1 cellular context compared by ENCODE assay signal in the genomic region with DNA sequence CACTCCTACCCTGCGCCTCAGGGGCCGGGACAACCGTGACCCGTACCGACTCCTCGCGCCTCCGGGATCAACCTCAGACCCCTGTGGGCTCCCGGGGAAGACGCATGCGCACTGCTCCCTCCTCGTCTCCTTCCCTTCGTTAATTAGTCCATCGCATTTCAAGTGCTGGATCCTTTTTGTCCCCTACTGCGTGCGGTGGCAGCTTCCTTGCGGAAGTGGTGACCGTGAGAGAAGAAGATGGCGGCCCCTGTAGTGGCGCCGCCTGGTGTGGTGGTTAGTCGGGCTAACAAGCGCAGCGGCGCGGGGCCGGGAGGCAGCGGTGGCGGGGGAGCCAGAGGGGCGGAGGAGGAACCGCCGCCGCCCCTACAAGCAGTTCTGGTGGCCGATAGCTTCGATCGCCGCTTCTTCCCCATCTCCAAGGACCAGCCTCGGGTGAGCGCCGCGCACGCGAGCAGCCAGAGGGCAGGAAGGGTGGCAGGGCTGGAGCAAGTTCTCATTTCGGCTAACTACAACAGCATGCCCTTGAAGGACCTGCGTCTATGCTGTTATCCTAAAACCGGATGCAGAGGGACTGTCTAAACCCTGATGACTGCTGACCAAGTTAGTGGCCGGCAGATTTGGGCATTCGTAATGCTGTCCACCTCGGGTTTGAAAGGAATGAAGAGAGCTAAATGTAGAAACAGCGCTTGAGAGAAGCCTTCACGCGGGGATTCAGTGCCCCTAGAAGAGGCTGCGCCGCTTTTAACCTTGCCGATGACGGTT.
TF ChIP-seq lines count a peak whose summit lies in the region.

EIF2B5 (plus strand) TSS at position 210 of the 762 bp plus-strand sequence; CDS start at position 238, 28 bp downstream.

TF ChIP-seq in GM12878, 131 proteins besides CTCF, POLR2A, EP300 and RAD21 (continued from another document and continues in another):
- TF ChIP-seq, protein P1, sequence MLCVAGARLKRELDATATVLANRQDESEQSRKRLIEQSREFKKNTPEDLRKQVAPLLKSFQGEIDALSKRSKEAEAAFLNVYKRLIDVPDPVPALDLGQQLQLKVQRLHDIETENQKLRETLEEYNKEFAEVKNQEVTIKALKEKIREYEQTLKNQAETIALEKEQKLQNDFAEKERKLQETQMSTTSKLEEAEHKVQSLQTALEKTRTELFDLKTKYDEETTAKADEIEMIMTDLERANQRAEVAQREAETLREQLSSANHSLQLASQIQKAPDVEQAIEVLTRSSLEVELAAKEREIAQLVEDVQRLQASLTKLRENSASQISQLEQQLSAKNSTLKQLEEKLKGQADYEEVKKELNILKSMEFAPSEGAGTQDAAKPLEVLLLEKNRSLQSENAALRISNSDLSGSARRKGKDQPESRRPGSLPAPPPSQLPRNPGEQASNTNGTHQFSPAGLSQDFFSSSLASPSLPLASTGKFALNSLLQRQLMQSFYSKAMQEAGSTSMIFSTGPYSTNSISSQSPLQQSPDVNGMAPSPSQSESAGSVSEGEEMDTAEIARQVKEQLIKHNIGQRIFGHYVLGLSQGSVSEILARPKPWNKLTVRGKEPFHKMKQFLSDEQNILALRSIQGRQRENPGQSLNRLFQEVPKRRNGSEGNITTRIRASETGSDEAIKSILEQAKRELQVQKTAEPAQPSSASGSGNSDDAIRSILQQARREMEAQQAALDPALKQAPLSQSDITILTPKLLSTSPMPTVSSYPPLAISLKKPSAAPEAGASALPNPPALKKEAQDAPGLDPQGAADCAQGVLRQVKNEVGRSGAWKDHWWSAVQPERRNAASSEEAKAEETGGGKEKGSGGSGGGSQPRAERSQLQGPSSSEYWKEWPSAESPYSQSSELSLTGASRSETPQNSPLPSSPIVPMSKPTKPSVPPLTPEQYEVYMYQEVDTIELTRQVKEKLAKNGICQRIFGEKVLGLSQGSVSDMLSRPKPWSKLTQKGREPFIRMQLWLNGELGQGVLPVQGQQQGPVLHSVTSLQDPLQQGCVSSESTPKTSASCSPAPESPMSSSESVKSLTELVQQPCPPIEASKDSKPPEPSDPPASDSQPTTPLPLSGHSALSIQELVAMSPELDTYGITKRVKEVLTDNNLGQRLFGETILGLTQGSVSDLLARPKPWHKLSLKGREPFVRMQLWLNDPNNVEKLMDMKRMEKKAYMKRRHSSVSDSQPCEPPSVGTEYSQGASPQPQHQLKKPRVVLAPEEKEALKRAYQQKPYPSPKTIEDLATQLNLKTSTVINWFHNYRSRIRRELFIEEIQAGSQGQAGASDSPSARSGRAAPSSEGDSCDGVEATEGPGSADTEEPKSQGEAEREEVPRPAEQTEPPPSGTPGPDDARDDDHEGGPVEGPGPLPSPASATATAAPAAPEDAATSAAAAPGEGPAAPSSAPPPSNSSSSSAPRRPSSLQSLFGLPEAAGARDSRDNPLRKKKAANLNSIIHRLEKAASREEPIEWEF (IDR thresholded peaks at IDR 0.05; ENCODE audit: insufficient replicate concordance, low read depth, low read length): no peak
- TF ChIP-seq, protein P2, sequence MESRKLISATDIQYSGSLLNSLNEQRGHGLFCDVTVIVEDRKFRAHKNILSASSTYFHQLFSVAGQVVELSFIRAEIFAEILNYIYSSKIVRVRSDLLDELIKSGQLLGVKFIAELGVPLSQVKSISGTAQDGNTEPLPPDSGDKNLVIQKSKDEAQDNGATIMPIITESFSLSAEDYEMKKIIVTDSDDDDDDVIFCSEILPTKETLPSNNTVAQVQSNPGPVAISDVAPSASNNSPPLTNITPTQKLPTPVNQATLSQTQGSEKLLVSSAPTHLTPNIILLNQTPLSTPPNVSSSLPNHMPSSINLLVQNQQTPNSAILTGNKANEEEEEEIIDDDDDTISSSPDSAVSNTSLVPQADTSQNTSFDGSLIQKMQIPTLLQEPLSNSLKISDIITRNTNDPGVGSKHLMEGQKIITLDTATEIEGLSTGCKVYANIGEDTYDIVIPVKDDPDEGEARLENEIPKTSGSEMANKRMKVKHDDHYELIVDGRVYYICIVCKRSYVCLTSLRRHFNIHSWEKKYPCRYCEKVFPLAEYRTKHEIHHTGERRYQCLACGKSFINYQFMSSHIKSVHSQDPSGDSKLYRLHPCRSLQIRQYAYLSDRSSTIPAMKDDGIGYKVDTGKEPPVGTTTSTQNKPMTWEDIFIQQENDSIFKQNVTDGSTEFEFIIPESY (IDR thresholded peaks at IDR 0.05): no peak
- TF ChIP-seq SREBF1 (IDR thresholded peaks at IDR 0.05; ENCODE audit: low read length): peak; percentile 30; the same call in 1 of the 2 replicates
- peak; percentile 19; the same call in 1 of the 2 replicates for TF ChIP-seq SMC3 (IDR thresholded peaks at IDR 0.05; ENCODE audit: borderline replicate concordance, low read length)
- no peak for TF ChIP-seq SMAD1 (IDR thresholded peaks at IDR 0.05; ENCODE audit: low read depth, partially characterized antibody)
- TF ChIP-seq HDAC6 (IDR thresholded peaks at IDR 0.05; ENCODE audit: unreplicated experiment): no peak
- peak; percentile 84 for TF ChIP-seq SIN3A (IDR thresholded peaks at IDR 0.05; ENCODE audit: low read depth, low read length)
- no peak for TF ChIP-seq RBBP5 (conservative IDR thresholded peaks at IDR 0.05)
- TF ChIP-seq, protein P3, sequence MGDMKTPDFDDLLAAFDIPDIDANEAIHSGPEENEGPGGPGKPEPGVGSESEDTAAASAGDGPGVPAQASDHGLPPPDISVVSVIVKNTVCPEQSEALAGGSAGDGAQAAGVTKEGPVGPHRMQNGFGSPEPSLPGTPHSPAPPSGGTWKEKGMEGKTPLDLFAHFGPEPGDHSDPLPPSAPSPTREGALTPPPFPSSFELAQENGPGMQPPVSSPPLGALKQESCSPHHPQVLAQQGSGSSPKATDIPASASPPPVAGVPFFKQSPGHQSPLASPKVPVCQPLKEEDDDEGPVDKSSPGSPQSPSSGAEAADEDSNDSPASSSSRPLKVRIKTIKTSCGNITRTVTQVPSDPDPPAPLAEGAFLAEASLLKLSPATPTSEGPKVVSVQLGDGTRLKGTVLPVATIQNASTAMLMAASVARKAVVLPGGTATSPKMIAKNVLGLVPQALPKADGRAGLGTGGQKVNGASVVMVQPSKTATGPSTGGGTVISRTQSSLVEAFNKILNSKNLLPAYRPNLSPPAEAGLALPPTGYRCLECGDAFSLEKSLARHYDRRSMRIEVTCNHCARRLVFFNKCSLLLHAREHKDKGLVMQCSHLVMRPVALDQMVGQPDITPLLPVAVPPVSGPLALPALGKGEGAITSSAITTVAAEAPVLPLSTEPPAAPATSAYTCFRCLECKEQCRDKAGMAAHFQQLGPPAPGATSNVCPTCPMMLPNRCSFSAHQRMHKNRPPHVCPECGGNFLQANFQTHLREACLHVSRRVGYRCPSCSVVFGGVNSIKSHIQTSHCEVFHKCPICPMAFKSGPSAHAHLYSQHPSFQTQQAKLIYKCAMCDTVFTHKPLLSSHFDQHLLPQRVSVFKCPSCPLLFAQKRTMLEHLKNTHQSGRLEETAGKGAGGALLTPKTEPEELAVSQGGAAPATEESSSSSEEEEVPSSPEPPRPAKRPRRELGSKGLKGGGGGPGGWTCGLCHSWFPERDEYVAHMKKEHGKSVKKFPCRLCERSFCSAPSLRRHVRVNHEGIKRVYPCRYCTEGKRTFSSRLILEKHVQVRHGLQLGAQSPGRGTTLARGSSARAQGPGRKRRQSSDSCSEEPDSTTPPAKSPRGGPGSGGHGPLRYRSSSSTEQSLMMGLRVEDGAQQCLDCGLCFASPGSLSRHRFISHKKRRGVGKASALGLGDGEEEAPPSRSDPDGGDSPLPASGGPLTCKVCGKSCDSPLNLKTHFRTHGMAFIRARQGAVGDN (IDR thresholded peaks at IDR 0.05): peak; percentile 48; the same call in 1 of the 2 replicates
- TF ChIP-seq FOS (IDR thresholded peaks at IDR 0.05; ENCODE audit: borderline replicate concordance, extremely low read depth, insufficient read length): no peak
- TF ChIP-seq CBX5 (IDR thresholded peaks at IDR 0.05; ENCODE audit: low read depth): no peak
- peak; percentile 45; the same call in 1 of the 2 replicates for TF ChIP-seq BCL11A (IDR thresholded peaks at IDR 0.05; ENCODE audit: low read depth, low read length)
- TF ChIP-seq EED (IDR thresholded peaks at IDR 0.05; ENCODE audit: low read depth): peak; percentile 80
- TF ChIP-seq, protein P4, sequence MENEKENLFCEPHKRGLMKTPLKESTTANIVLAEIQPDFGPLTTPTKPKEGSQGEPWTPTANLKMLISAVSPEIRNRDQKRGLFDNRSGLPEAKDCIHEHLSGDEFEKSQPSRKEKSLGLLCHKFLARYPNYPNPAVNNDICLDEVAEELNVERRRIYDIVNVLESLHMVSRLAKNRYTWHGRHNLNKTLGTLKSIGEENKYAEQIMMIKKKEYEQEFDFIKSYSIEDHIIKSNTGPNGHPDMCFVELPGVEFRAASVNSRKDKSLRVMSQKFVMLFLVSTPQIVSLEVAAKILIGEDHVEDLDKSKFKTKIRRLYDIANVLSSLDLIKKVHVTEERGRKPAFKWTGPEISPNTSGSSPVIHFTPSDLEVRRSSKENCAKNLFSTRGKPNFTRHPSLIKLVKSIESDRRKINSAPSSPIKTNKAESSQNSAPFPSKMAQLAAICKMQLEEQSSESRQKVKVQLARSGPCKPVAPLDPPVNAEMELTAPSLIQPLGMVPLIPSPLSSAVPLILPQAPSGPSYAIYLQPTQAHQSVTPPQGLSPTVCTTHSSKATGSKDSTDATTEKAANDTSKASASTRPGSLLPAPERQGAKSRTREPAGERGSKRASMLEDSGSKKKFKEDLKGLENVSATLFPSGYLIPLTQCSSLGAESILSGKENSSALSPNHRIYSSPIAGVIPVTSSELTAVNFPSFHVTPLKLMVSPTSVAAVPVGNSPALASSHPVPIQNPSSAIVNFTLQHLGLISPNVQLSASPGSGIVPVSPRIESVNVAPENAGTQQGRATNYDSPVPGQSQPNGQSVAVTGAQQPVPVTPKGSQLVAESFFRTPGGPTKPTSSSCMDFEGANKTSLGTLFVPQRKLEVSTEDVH (IDR thresholded peaks at IDR 0.05; ENCODE audit: low read depth, partially characterized antibody): no peak
- TF ChIP-seq, protein P5, sequence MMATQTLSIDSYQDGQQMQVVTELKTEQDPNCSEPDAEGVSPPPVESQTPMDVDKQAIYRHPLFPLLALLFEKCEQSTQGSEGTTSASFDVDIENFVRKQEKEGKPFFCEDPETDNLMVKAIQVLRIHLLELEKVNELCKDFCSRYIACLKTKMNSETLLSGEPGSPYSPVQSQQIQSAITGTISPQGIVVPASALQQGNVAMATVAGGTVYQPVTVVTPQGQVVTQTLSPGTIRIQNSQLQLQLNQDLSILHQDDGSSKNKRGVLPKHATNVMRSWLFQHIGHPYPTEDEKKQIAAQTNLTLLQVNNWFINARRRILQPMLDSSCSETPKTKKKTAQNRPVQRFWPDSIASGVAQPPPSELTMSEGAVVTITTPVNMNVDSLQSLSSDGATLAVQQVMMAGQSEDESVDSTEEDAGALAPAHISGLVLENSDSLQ (IDR thresholded peaks at IDR 0.05): no peak
- TF ChIP-seq CHD2 (IDR thresholded peaks at IDR 0.05; ENCODE audit: borderline replicate concordance, low read depth, low read length): peak; percentile 69; the same call in 1 of the 2 replicates
- TF ChIP-seq RFX5 (IDR thresholded peaks at IDR 0.05; ENCODE audit: low read depth, low read length): no peak
- peak; percentile 76 for TF ChIP-seq IKZF2 (IDR thresholded peaks at IDR 0.05)
- TF ChIP-seq MEF2A (IDR thresholded peaks at IDR 0.05; ENCODE audit: insufficient read depth, low read depth, low read length): peak; percentile 62; the same call in 1 of the 2 replicates
- no peak for TF ChIP-seq ZNF592 (IDR thresholded peaks at IDR 0.05)
- no peak for TF ChIP-seq MEF2B (IDR thresholded peaks at IDR 0.05; ENCODE audit: partially characterized antibody, poor library complexity, severe bottlenecking)
- TF ChIP-seq SPI1 (IDR thresholded peaks at IDR 0.05; ENCODE audit: borderline replicate concordance, insufficient read depth, low read depth, low read length): peak; percentile 75; the same call in 1 of the 2 replicates
- TF ChIP-seq, protein P6, sequence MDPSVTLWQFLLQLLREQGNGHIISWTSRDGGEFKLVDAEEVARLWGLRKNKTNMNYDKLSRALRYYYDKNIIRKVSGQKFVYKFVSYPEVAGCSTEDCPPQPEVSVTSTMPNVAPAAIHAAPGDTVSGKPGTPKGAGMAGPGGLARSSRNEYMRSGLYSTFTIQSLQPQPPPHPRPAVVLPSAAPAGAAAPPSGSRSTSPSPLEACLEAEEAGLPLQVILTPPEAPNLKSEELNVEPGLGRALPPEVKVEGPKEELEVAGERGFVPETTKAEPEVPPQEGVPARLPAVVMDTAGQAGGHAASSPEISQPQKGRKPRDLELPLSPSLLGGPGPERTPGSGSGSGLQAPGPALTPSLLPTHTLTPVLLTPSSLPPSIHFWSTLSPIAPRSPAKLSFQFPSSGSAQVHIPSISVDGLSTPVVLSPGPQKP (IDR thresholded peaks at IDR 0.05; ENCODE audit: low read depth, low read length): peak; percentile 91
- no peak for TF ChIP-seq USF1 (IDR thresholded peaks at IDR 0.05; ENCODE audit: borderline replicate concordance, extremely low read length, insufficient read depth, low read depth, low read length)
- TF ChIP-seq FOXM1 (IDR thresholded peaks at IDR 0.05; ENCODE audit: low read depth, low read length): no peak
- 0 out of 4 replicates have a peak, but pooled peaks of 1 of the 2 experiments have one; percentile 45 for TF ChIP-seq ETV6 (conservative IDR thresholded peaks at IDR 0.05 in 1 of 2, IDR thresholded peaks at IDR 0.05 in 1 of 2; ENCODE audit: borderline replicate concordance in 1 of 2, low read depth in 1 of 2)
